Comparison of ENCODE assay signal across 26 cellular contexts in genomic region chr15:61634837-61635236, GRCh38.
"Had no signal": no experiment of that assay in that cellular context is flagged by ENCODE, and none has a peak within 500 bp of the region (broad histone marks: within the 10 kb centered on the region; RNA-seq: fewer than 3 reads in every experiment).

No MANE protein-coding gene starts in this region.

- H3K36me3 ChIP-seq: SJSA1 had no signal

- H3K4me1 ChIP-seq: SJSA1 had no signal

- H3K9me3 ChIP-seq: SJSA1 had no signal

- ATAC-seq: activated CD8-positive, alpha-beta memory T cell treated with anti-CD3 and anti-CD28 coated beads, Interleukin-2, amount 10 ng/mL, durations not matched to agents 7 days and 5 days; activated naive CD8-positive, alpha-beta T cell treated with anti-CD3 and anti-CD28 coated beads, Interleukin-2, amount 50 U/mL, for 24 hours; PC-3 had no signal

- H3K4me3 ChIP-seq: SJSA1 had no signal

- H3K27ac Mint-ChIP-seq: activated B cell treated with CpG ODN at 0.5 μM for 24 hours; activated CD4-positive, alpha-beta T cell treated with anti-CD3 and anti-CD28 coated beads, Interleukin-2, amount 10 ng/mL, durations not matched to agents 24 days and 14 days; activated CD8-positive, alpha-beta memory T cell treated with anti-CD3 and anti-CD28 coated beads, Interleukin-2, amount 10 ng/mL, durations not matched to agents 7 days and 5 days; activated naive CD4-positive, alpha-beta T cell treated with anti-CD3 and anti-CD28 coated beads, Interleukin-2, amount 50 U/mL, for 24 hours; activated naive CD8-positive, alpha-beta T cell treated with anti-CD3 and anti-CD28 coated beads, Interleukin-2, amount 50 U/mL, for 24 hours; activated T-cell treated with anti-CD3 and anti-CD28 coated beads, Interleukin-2, amount 50 U/mL, for 24 hours; activated T-helper 1 cell treated with anti-CD3 and anti-CD28 coated beads, Interleukin-12 subunit alpha, Interleukin-12 subunit beta, Interleukin-2, Interleukin-4 antibody, amounts not matched to agents 30 ng/mL and 10 ng/mL and 1 ng/mL, durations not matched to agents 14 hours and 24 hours and 36 hours; brain; IgD-negative memory B cell; T-helper 1 cell treated with Interleukin-12 subunit alpha and Interleukin-12 subunit beta and Interleukin-4 antibody, amounts not matched to agents 30 μg/mL and 1 μg/mL, for 36 hours had no signal

- H3K4me1 Mint-ChIP-seq: activated B cell treated with CpG ODN at 0.5 μM for 24 hours; activated CD4-positive, alpha-beta T cell treated with anti-CD3 and anti-CD28 coated beads, Interleukin-2, amount 10 ng/mL, durations not matched to agents 24 days and 14 days; activated CD8-positive, alpha-beta memory T cell treated with anti-CD3 and anti-CD28 coated beads, Interleukin-2, amount 10 ng/mL, durations not matched to agents 7 days and 5 days; activated naive CD4-positive, alpha-beta T cell treated with anti-CD3 and anti-CD28 coated beads, Interleukin-2, amount 50 U/mL, for 24 hours; activated naive CD8-positive, alpha-beta T cell treated with anti-CD3 and anti-CD28 coated beads, Interleukin-2, amount 50 U/mL, for 24 hours; brain; central memory CD8-positive, alpha-beta T cell; IgD-negative memory B cell had no signal

- H3K9me3 Mint-ChIP-seq: activated B cell treated with CpG ODN at 0.5 μM for 24 hours; activated CD4-positive, alpha-beta T cell treated with anti-CD3 and anti-CD28 coated beads, Interleukin-2, amount 10 ng/mL, durations not matched to agents 24 days and 14 days; activated naive CD4-positive, alpha-beta T cell treated with anti-CD3 and anti-CD28 coated beads, Interleukin-2, amount 50 U/mL, for 24 hours; activated naive CD8-positive, alpha-beta T cell treated with anti-CD3 and anti-CD28 coated beads, Interleukin-2, amount 50 U/mL, for 24 hours; activated T-cell treated with anti-CD3 and anti-CD28 coated beads, Interleukin-2, amount 50 U/mL, for 24 hours; activated T-helper 1 cell treated with anti-CD3 and anti-CD28 coated beads, Interleukin-12 subunit alpha, Interleukin-12 subunit beta, Interleukin-2, Interleukin-4 antibody, amounts not matched to agents 30 ng/mL and 10 ng/mL and 1 ng/mL, durations not matched to agents 14 hours and 24 hours and 36 hours; brain; T-helper 1 cell treated with Interleukin-12 subunit alpha and Interleukin-12 subunit beta and Interleukin-4 antibody, amounts not matched to agents 30 μg/mL and 1 μg/mL, for 36 hours had no signal

- H3K27ac ChIP-seq: SJSA1 had no signal

- H3K36me3 Mint-ChIP-seq: activated CD8-positive, alpha-beta memory T cell treated with anti-CD3 and anti-CD28 coated beads, Interleukin-2, amount 10 ng/mL, durations not matched to agents 7 days and 5 days; activated naive CD4-positive, alpha-beta T cell treated with anti-CD3 and anti-CD28 coated beads, Interleukin-2, amount 50 U/mL, for 24 hours; brain; IgD-negative memory B cell had no signal

- H3K27me3 Mint-ChIP-seq: brain had no signal

- DNase-seq: activated B cell treated with CpG ODN at 0.5 μM for 24 hours; activated CD4-positive, alpha-beta T cell treated with anti-CD3 and anti-CD28 coated beads for 1 hour; activated CD4-positive, alpha-beta T cell treated with anti-CD3 and anti-CD28 coated beads, Interleukin-2, amount 10 ng/mL, durations not matched to agents 24 days and 14 days; activated CD4-positive, alpha-beta T cell treated with anti-CD3 and anti-CD28 coated beads, Interleukin-2, amount 50 U/mL, for 48 hours; activated CD8-positive, alpha-beta memory T cell treated with anti-CD3 and anti-CD28 coated beads, Interleukin-2, amount 10 ng/mL, durations not matched to agents 7 days and 5 days; activated effector memory CD4-positive, alpha-beta T cell treated with Interleukin-2 at 50 U/mL for 16 hours; activated naive CD4-positive, alpha-beta T cell; activated naive CD8-positive, alpha-beta T cell treated with anti-CD3 and anti-CD28 coated beads, Interleukin-2, amount 50 U/mL, for 24 hours; activated T-cell treated with anti-CD3 and anti-CD28 coated beads, Interleukin-2, amount 50 U/mL, for 24 hours; amniotic stem cell; KG1; NCI-H1092; NCI-H146; NCI-H187 treated with DMSO at 0.1 percent for 48 hours; NCI-H2081 treated with DMSO at 0.1 percent for 48 hours; NCI-H526 treated with DMSO at 0.1 percent for 48 hours; PC-3; SHP77; T-helper 9 cell had no signal

- H3K4me3 Mint-ChIP-seq: activated B cell treated with CpG ODN at 0.5 μM for 24 hours; activated CD4-positive, alpha-beta T cell treated with anti-CD3 and anti-CD28 coated beads, Interleukin-2, amount 10 ng/mL, durations not matched to agents 24 days and 14 days; activated CD8-positive, alpha-beta memory T cell treated with anti-CD3 and anti-CD28 coated beads, Interleukin-2, amount 10 ng/mL, durations not matched to agents 7 days and 5 days; activated naive CD4-positive, alpha-beta T cell treated with anti-CD3 and anti-CD28 coated beads, Interleukin-2, amount 50 U/mL, for 24 hours; activated naive CD8-positive, alpha-beta T cell treated with anti-CD3 and anti-CD28 coated beads, Interleukin-2, amount 50 U/mL, for 24 hours; activated T-cell treated with anti-CD3 and anti-CD28 coated beads, Interleukin-2, amount 50 U/mL, for 24 hours; activated T-helper 1 cell treated with anti-CD3 and anti-CD28 coated beads, Interleukin-12 subunit alpha, Interleukin-12 subunit beta, Interleukin-2, Interleukin-4 antibody, amounts not matched to agents 30 ng/mL and 10 ng/mL and 1 ng/mL, durations not matched to agents 14 hours and 24 hours and 36 hours; brain; central memory CD8-positive, alpha-beta T cell; IgD-negative memory B cell; T-helper 1 cell treated with Interleukin-12 subunit alpha and Interleukin-12 subunit beta and Interleukin-4 antibody, amounts not matched to agents 30 μg/mL and 1 μg/mL, for 36 hours had no signal

- H3K27me3 ChIP-seq: SJSA1 had no signal
